21 cellular contexts compared by ENCODE assay signal in genomic region chr10:88019753-88020152, GRCh38.
"Had no signal": no experiment of that assay in that cellular context is flagged by ENCODE, and none has a peak within 500 bp of the region (broad histone marks: within the 10 kb centered on the region; RNA-seq: fewer than 3 reads in every experiment).

No MANE protein-coding gene starts in this region.

- H3K27ac ChIP-seq: coronary artery, gastrocnemius medialis, heart right ventricle, left ventricle myocardium inferior, lower lobe of right lung, neural progenitor cell, ovary, right atrium auricular region, sigmoid colon, stomach, thoracic aorta had no signal

- H2AFZ ChIP-seq: neural progenitor cell had no signal

- H3K4me3 ChIP-seq: coronary artery, gastrocnemius medialis, heart right ventricle, left ventricle myocardium inferior, lower lobe of right lung, neural progenitor cell, ovary, right atrium auricular region, sigmoid colon, stomach, thoracic aorta had no signal

- H3K4me1 ChIP-seq: gastrocnemius medialis, heart right ventricle, left ventricle myocardium inferior, lower lobe of right lung, neural progenitor cell, right atrium auricular region, sigmoid colon, stomach had no signal

- H3K9ac ChIP-seq: neural progenitor cell had no signal

- ATAC-seq: gastrocnemius medialis; heart right ventricle; left cardiac atrium; lower lobe of right lung; natural killer cell treated with Interleukin-12 subunit alpha and Interleukin-12 subunit beta and Interleukin-15 and Interleukin-18, amount 100 ng/mL, for 72 hours had no signal

- H3K36me3 ChIP-seq: gastrocnemius medialis, heart right ventricle, left ventricle myocardium inferior, lower lobe of right lung, neural progenitor cell, ovary, right atrium auricular region, sigmoid colon, stomach, thoracic aorta had no signal

- H3K9me3 ChIP-seq: gastrocnemius medialis, heart right ventricle, left ventricle myocardium inferior, lower lobe of right lung, ovary, right atrium auricular region, sigmoid colon, stomach, thoracic aorta had no signal

- H3K27me3 ChIP-seq: gastrocnemius medialis, heart right ventricle, neural progenitor cell, ovary, right atrium auricular region, sigmoid colon, stomach had no signal

- DNase-seq: effector CD4-positive, alpha-beta T cell; gastrocnemius medialis; heart right ventricle; hypothalamus; left cardiac atrium; left ventricle myocardium inferior; lower lobe of right lung; midbrain; nucleus accumbens; ovary; sigmoid colon; small intestine; stimulated activated CD4-positive, alpha-beta T cell treated with anti-CD3 and anti-CD28 coated beads, Interleukin-12 subunit alpha, Interleukin-12 subunit beta, amount 100 ng/mL, for 4 hours; stimulated activated naive CD4-positive, alpha-beta T cell; stomach; substantia nigra had no signal

- H3K4me2 ChIP-seq: neural progenitor cell had no signal
